ENCODE assay signal across 1 cellular context in the genomic region with DNA sequence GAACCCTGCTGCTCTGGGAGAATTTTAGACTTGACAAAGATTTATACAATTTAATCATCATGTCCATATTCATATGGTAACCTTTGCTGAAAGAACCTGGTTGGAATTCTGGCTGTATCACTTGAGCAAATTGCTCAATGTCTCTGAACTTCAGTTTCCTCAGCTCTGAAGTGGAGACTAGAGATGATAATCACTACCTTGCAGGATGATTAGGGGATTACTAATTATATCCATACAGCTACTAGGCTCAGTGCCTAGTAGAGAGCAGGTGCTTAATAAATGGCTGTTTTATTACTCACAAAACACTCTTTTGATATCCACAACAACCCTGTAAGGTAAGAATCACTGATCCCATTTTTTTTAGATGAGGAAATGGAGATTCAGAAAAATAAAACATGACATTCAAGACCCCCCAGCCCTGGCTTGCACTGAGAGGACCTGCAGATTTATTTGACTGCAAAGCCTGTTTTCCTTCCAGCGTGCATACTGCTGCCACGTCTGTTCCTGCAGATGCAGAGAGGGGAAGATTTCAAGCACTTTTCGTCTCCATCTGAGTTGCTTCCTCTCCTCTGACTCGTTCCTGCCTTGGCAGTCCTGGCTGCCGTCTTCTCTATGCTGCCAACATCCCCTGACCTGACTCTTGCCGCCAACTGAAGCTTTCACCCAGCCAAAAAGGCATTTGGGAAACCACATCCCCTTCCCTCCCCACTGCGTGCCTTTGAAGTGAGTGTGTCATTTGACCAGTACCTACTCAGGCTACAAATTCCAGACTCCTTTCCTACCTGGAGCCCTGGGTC.
TF ChIP-seq lines count a peak whose summit lies in the region.

No MANE protein-coding gene starts in this region.

TF ChIP-seq in IMR-90, 13 proteins besides CTCF, POLR2A, EP300 and RAD21 (continued from another document):
- TF ChIP-seq, protein P1, sequence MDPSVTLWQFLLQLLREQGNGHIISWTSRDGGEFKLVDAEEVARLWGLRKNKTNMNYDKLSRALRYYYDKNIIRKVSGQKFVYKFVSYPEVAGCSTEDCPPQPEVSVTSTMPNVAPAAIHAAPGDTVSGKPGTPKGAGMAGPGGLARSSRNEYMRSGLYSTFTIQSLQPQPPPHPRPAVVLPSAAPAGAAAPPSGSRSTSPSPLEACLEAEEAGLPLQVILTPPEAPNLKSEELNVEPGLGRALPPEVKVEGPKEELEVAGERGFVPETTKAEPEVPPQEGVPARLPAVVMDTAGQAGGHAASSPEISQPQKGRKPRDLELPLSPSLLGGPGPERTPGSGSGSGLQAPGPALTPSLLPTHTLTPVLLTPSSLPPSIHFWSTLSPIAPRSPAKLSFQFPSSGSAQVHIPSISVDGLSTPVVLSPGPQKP (IDR thresholded peaks at IDR 0.05; ENCODE audit: borderline replicate concordance, low read depth, low read length), result no peak
- no peak for TF ChIP-seq RCOR1 (IDR thresholded peaks at IDR 0.05; ENCODE audit: insufficient replicate concordance, low read length)
- no peak for TF ChIP-seq MAZ (IDR thresholded peaks at IDR 0.05; ENCODE audit: borderline replicate concordance, low read depth, low read length)
- no peak for TF ChIP-seq FOS (IDR thresholded peaks at IDR 0.05; ENCODE audit: low read depth, low read length)
- TF ChIP-seq RFX5 (IDR thresholded peaks at IDR 0.05; ENCODE audit: low read depth, low read length), result no peak
- no peak for TF ChIP-seq MAFK (IDR thresholded peaks at IDR 0.05; ENCODE audit: low read depth, low read length)
